In genomic region chr3:41717591-41718093, GRCh38 we compare ENCODE assay signal across 30 cellular contexts.
"Had no signal": no experiment of that assay in that cellular context is flagged by ENCODE, and none has a peak within 500 bp of the region (broad histone marks: within the 10 kb centered on the region; RNA-seq: fewer than 3 reads in every experiment).

No MANE protein-coding gene starts in this region.

- H3K36me3 ChIP-seq: esophagus muscularis mucosa, gastrocnemius medialis, heart left ventricle, WERI-Rb-1 had no signal

- H3K27me3 ChIP-seq: body of pancreas, esophagus muscularis mucosa, foreskin keratinocyte, gastrocnemius medialis, heart left ventricle had no signal

- ATAC-seq: activated CD4-positive, CD25-positive, alpha-beta regulatory T cell treated with anti-CD3 and anti-CD28 coated beads, Interleukin-2, amount 50 U/mL, for 24 hours; activated CD8-positive, alpha-beta T cell treated with anti-CD3 and anti-CD28 coated beads for 36 hours; activated T-cell treated with anti-CD3 and anti-CD28 coated beads, Interleukin-2, amount 50 U/mL, for 4 hours; activated T-helper 17 cell treated with anti-CD3 and anti-CD28 coated beads, Interleukin-2, amount 50 U/mL, for 72 hours; body of pancreas; effector memory CD8-positive, alpha-beta T cell; foreskin keratinocyte; gastrocnemius medialis; heart left ventricle had no signal

- H3K4me3 ChIP-seq: body of pancreas, esophagus muscularis mucosa, gastrocnemius medialis, heart left ventricle had no signal

- DNase-seq: activated B cell treated with CpG ODN at 0.5 μM for 24 hours; activated CD4-positive, alpha-beta T cell treated with anti-CD3 and anti-CD28 coated beads for 48 hours; activated CD4-positive, alpha-beta T cell treated with anti-CD3 and anti-CD28 coated beads, Interleukin-2, amount 50 U/mL, for 1 hour; activated CD4-positive, alpha-beta T cell treated with anti-CD3 and anti-CD28 coated beads, Interleukin-2, amount 50 U/mL, for 48 hours; activated CD8-positive, alpha-beta memory T cell treated with anti-CD3 and anti-CD28 coated beads for 24 hours; activated CD8-positive, alpha-beta T cell treated with anti-CD3 and anti-CD28 coated beads for 36 hours; activated effector memory CD4-positive, alpha-beta T cell treated with Interleukin-2 at 50 U/mL for 16 hours; activated gamma-delta T cell treated with Interleukin-2 at 50 U/mL for 16 hours; activated naive CD4-positive, alpha-beta T cell treated with anti-CD3 and anti-CD28 coated beads, Interleukin-2, amount 50 U/mL, for 16 hours; activated naive CD4-positive, alpha-beta T cell treated with Interleukin-2 at 50 U/mL for 16 hours; activated T-cell treated with anti-CD3 and anti-CD28 coated beads, Interleukin-2, amount 50 U/mL, for 4 hours; amygdala; aorta; body of pancreas; caudate nucleus; cortex of kidney; dermis blood vessel endothelial cell; effector CD4-positive, alpha-beta T cell; effector memory CD8-positive, alpha-beta T cell; erythroblast; foreskin keratinocyte; gastrocnemius medialis; glutamatergic neuron; heart left ventricle; T1000; WERI-Rb-1 had no signal

- H3K9me3 ChIP-seq: body of pancreas, esophagus muscularis mucosa, gastrocnemius medialis, heart left ventricle had no signal

- H3K27ac ChIP-seq: body of pancreas, esophagus muscularis mucosa, foreskin keratinocyte, gastrocnemius medialis, heart left ventricle, WERI-Rb-1 had no signal

- H3K4me1 ChIP-seq: body of pancreas, esophagus muscularis mucosa, foreskin keratinocyte, gastrocnemius medialis, heart left ventricle had no signal

- FAIRE-seq: colon had no signal
